Comparison of ENCODE assay signal across 8 cellular contexts in the genomic region with DNA sequence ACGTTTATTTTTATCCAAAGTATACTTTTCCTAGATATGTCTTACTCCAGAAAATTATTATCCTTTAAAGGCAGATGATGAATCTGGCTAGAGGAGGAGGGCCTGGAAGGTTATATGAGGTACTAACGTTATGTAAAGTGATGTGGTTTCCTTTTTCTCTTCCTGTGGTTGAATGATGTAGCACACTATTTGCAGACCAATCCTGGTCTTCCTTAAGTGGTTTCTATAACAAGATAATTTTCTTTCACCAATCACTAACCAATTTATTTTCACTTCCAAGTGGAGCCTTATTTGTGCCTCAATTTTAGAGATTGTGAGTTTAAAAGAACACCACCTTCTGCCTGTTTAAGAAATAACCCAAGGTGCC.
A peak's percentile ranks its signal among the peaks of the same experiment; 100 is the strongest.
DNase-seq lines count a peak whose midpoint lies in the region; ATAC-seq and TF ChIP-seq lines count a peak whose summit lies in the region.

No MANE protein-coding gene starts in this region.

- no peaks in the 10 kb centered on the region for H3K9me2 ChIP-seq in SK-N-SH

- H3K9me3 ChIP-seq in esophagus muscularis mucosa, result no peaks in the 10 kb centered on the region
- no peaks in the 10 kb centered on the region for H3K9me3 ChIP-seq in SK-N-SH

- CTCF ChIA-PET in SK-N-SH (lab: Yijun Ruan, JAX), result no interaction called here

- intact Hi-C loops in Right ventricle myocardium superior (cut with DNase I) (no loop called here), esophagus muscularis mucosa (cut with DNase I) (no loop called here)

- no peak overlapping the region for H3K4me3 ChIP-seq in NB4 (ENCODE audit: low read depth, low read length)
- H3K4me3 ChIP-seq in esophagus muscularis mucosa, result no peak overlapping the region
- no peak overlapping the region for H3K4me3 ChIP-seq in SK-N-SH (ENCODE audit: low read depth in 2 of 2, low read length in 1 of 2)

- 42% methylated on average over 2 of the region's 2 CpGs for WGBS in esophagus muscularis mucosa
- 46% methylated on average over 2 of the region's 2 CpGs for WGBS in SK-N-SH (ENCODE audit: low lambda C conversion rate)

- TF ChIP-seq EP300 in esophagus muscularis mucosa (IDR thresholded peaks at IDR 0.05), result no peak
- no peak for TF ChIP-seq EP300 in SK-N-SH (IDR thresholded peaks at IDR 0.05; ENCODE audit: borderline replicate concordance in 1 of 2, low read depth in 1 of 2, low read length in 1 of 2)

- no peak overlapping the region for H2AFZ ChIP-seq in SK-N-SH (ENCODE audit: low read depth)

- ATAC-seq in HG02840 (IDR thresholded peaks at IDR 0.05; ENCODE audit: low FRiP score, unreplicated experiment), result peak; percentile 53
- ATAC-seq in Right ventricle myocardium superior (ENCODE audit: poor library complexity), result no peak

- no peak for TF ChIP-seq RAD21 in SK-N-SH (IDR thresholded peaks at IDR 0.05; ENCODE audit: low read length)

- H3K27ac ChIP-seq in esophagus muscularis mucosa (replicated peaks in 1 of 4) (no peak overlapping the region), SK-N-SH (ENCODE audit: low read depth in 2 of 2, low read length in 1 of 2) (no peak overlapping the region)

- no peaks in the 10 kb centered on the region for H3F3A ChIP-seq in SK-N-SH (replicated peaks; ENCODE audit: insufficient read depth)

- no peaks in the 10 kb centered on the region for H3K27me3 ChIP-seq in esophagus muscularis mucosa
- no peaks in the 10 kb centered on the region for H3K27me3 ChIP-seq in SK-N-SH (ENCODE audit: insufficient read depth)

- TF ChIP-seq CTCF in NB4 (IDR thresholded peaks at IDR 0.05; ENCODE audit: low read depth, low read length) (no peak), esophagus muscularis mucosa (IDR thresholded peaks at IDR 0.05) (no peak), SK-N-SH (IDR thresholded peaks at IDR 0.05) (no peak)

- H3K4me1 ChIP-seq in esophagus muscularis mucosa, result no peaks in the 10 kb centered on the region
- no peaks in the 10 kb centered on the region for H3K4me1 ChIP-seq in SK-N-SH (ENCODE audit: control insufficient read depth in 1 of 2, insufficient read depth in 2 of 2, low read depth in 1 of 2, low read length in 1 of 2)

- no peaks in the 10 kb centered on the region for H4K20me1 ChIP-seq in SK-N-SH (ENCODE audit: insufficient read depth)

- no peak overlapping the region for H3K4me2 ChIP-seq in SK-N-SH

- no peak overlapping the region for H3K9ac ChIP-seq in SK-N-SH

- POLR2A ChIA-PET in SK-N-SH (lab: Yijun Ruan, JAX), result no interaction called here

- DNase-seq in GM19238 (ENCODE audit: insufficient read length, low spot score), result peak; percentile 13
- DNase-seq in NB4 (ENCODE audit: low read depth), result peak; percentile 87
- DNase-seq in myocyte (ENCODE audit: low read depth), result peak; percentile 82
- DNase-seq in COLO829 (ENCODE audit: low spot score), result no peak
- no peak for DNase-seq in Right ventricle myocardium superior
- DNase-seq in esophagus muscularis mucosa (ENCODE audit: extremely low spot score), result no peak
- DNase-seq in SK-N-SH, result no peak

- TF ChIP-seq POLR2A in NB4 (IDR thresholded peaks at IDR 0.05; ENCODE audit: extremely low read depth, insufficient read length), result no peak
- TF ChIP-seq POLR2A in esophagus muscularis mucosa (IDR thresholded peaks at IDR 0.05; ENCODE audit: low read depth), result no peak

- H3K79me2 ChIP-seq in SK-N-SH (ENCODE audit: insufficient read depth), result no peaks in the 10 kb centered on the region

- H3K36me3 ChIP-seq in esophagus muscularis mucosa (no peaks in the 10 kb centered on the region), SK-N-SH (replicated peaks in 1 of 2; ENCODE audit: control insufficient read depth in 1 of 2, insufficient read depth in 2 of 2, low read length in 1 of 2) (no peaks in the 10 kb centered on the region)

TF ChIP-seq in SK-N-SH, 30 proteins besides CTCF, POLR2A, EP300 and RAD21:
- TF ChIP-seq, protein P1, sequence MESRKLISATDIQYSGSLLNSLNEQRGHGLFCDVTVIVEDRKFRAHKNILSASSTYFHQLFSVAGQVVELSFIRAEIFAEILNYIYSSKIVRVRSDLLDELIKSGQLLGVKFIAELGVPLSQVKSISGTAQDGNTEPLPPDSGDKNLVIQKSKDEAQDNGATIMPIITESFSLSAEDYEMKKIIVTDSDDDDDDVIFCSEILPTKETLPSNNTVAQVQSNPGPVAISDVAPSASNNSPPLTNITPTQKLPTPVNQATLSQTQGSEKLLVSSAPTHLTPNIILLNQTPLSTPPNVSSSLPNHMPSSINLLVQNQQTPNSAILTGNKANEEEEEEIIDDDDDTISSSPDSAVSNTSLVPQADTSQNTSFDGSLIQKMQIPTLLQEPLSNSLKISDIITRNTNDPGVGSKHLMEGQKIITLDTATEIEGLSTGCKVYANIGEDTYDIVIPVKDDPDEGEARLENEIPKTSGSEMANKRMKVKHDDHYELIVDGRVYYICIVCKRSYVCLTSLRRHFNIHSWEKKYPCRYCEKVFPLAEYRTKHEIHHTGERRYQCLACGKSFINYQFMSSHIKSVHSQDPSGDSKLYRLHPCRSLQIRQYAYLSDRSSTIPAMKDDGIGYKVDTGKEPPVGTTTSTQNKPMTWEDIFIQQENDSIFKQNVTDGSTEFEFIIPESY (IDR thresholded peaks at IDR 0.05; ENCODE audit: borderline replicate concordance, low read depth), result no peak
- TF ChIP-seq MEF2A (IDR thresholded peaks at IDR 0.05; ENCODE audit: borderline replicate concordance, low read depth), result no peak
- TF ChIP-seq YY1 (IDR thresholded peaks at IDR 0.05; ENCODE audit: low read depth), result no peak
- no peak for TF ChIP-seq ELF1 (IDR thresholded peaks at IDR 0.05)
- TF ChIP-seq, protein P2, sequence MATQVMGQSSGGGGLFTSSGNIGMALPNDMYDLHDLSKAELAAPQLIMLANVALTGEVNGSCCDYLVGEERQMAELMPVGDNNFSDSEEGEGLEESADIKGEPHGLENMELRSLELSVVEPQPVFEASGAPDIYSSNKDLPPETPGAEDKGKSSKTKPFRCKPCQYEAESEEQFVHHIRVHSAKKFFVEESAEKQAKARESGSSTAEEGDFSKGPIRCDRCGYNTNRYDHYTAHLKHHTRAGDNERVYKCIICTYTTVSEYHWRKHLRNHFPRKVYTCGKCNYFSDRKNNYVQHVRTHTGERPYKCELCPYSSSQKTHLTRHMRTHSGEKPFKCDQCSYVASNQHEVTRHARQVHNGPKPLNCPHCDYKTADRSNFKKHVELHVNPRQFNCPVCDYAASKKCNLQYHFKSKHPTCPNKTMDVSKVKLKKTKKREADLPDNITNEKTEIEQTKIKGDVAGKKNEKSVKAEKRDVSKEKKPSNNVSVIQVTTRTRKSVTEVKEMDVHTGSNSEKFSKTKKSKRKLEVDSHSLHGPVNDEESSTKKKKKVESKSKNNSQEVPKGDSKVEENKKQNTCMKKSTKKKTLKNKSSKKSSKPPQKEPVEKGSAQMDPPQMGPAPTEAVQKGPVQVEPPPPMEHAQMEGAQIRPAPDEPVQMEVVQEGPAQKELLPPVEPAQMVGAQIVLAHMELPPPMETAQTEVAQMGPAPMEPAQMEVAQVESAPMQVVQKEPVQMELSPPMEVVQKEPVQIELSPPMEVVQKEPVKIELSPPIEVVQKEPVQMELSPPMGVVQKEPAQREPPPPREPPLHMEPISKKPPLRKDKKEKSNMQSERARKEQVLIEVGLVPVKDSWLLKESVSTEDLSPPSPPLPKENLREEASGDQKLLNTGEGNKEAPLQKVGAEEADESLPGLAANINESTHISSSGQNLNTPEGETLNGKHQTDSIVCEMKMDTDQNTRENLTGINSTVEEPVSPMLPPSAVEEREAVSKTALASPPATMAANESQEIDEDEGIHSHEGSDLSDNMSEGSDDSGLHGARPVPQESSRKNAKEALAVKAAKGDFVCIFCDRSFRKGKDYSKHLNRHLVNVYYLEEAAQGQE (IDR thresholded peaks at IDR 0.05; ENCODE audit: low read depth, low read length), result no peak
- TF ChIP-seq FOSL2 (IDR thresholded peaks at IDR 0.05; ENCODE audit: borderline replicate concordance, low read depth), result no peak
- TF ChIP-seq, protein P3, sequence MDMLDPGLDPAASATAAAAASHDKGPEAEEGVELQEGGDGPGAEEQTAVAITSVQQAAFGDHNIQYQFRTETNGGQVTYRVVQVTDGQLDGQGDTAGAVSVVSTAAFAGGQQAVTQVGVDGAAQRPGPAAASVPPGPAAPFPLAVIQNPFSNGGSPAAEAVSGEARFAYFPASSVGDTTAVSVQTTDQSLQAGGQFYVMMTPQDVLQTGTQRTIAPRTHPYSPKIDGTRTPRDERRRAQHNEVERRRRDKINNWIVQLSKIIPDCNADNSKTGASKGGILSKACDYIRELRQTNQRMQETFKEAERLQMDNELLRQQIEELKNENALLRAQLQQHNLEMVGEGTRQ (IDR thresholded peaks at IDR 0.05; ENCODE audit: borderline replicate concordance, low read depth, low read length), result no peak
- TF ChIP-seq RFX5 (IDR thresholded peaks at IDR 0.05; ENCODE audit: low read length), result no peak
- TF ChIP-seq TEAD4 (IDR thresholded peaks at IDR 0.05; ENCODE audit: borderline replicate concordance, insufficient read depth), result no peak
- no peak for TF ChIP-seq JUND (IDR thresholded peaks at IDR 0.05)
- TF ChIP-seq FOXJ3 (CRISPR knock-in tag; IDR thresholded peaks at IDR 0.05), result no peak
TF ChIP-seq in SK-N-SH: peak in this region for 0.

Comparison
In these comparisons a context has a peak if more than half of its experiments do, and no peak if none do; other contexts are left out.
1. DNase-seq: peak in GM19238 (single experiment), NB4 (single experiment) and myocyte (single experiment); none in COLO829 (single experiment), Right ventricle myocardium superior (single experiment), esophagus muscularis mucosa (single experiment) and SK-N-SH (single experiment).